In genomic region chr4:128837679-128838078, GRCh38 we compare ENCODE assay signal across 18 cellular contexts. TPM values are rescaled to one million over a fixed set of nuclear protein-coding genes. Genes with fewer than 3 reads are reported as not detected.
DNase-seq lines count a peak whose midpoint lies in the region; ATAC-seq and TF ChIP-seq lines count a peak whose summit lies in the region.
"Had no signal": no experiment of that assay in that cellular context is flagged by ENCODE, and none has a peak within 500 bp of the region (broad histone marks: within the 10 kb centered on the region; RNA-seq: fewer than 3 reads in every experiment).

No MANE protein-coding gene starts in this region.

- H3K27me3 Mint-ChIP-seq in HFFc6 (ENCODE audit: insufficient read depth), result no peaks in the 10 kb centered on the region
- H3K27me3 Mint-ChIP-seq in effector memory CD8-positive, alpha-beta T cell, result no peaks in the 10 kb centered on the region
- H3K27me3 Mint-ChIP-seq: T-cell had no signal

- H3K27me3 ChIP-seq in right cardiac atrium (ENCODE audit: control insufficient read depth, insufficient read depth) (no peaks in the 10 kb centered on the region), uterus (no peaks in the 10 kb centered on the region)
- H3K27me3 ChIP-seq: left lung, pancreas, testis had no signal

- H3K9me3 ChIP-seq in right cardiac atrium (ENCODE audit: control insufficient read depth, low read length) (no peaks in the 10 kb centered on the region), uterus (no peaks in the 10 kb centered on the region)
- H3K9me3 ChIP-seq: left lung, pancreas, testis had no signal

- no peak for ATAC-seq in right cardiac atrium
- no peak for ATAC-seq in Right ventricle myocardium superior (ENCODE audit: poor library complexity)
- ATAC-seq in effector memory CD8-positive, alpha-beta T cell (replicated peaks), result no peak
- ATAC-seq in HG02763 (IDR thresholded peaks at IDR 0.05; ENCODE audit: unreplicated experiment), result no peak
- ATAC-seq: left lung, pancreas, T-cell had no signal

- peak overlapping the region; percentile 64; the same call in 1 of the 2 replicates for H3K4me3 Mint-ChIP-seq in HFFc6
- no peak overlapping the region for H3K4me3 Mint-ChIP-seq in effector memory CD8-positive, alpha-beta T cell
- H3K4me3 Mint-ChIP-seq: T-cell had no signal

- no peaks in the 10 kb centered on the region for H3K9me3 Mint-ChIP-seq in HFFc6
- H3K9me3 Mint-ChIP-seq in effector memory CD8-positive, alpha-beta T cell, result no peaks in the 10 kb centered on the region
- H3K9me3 Mint-ChIP-seq: T-cell had no signal

- peaks cover 35% of the 10 kb centered on the region for H3K36me3 Mint-ChIP-seq in HFFc6 (ENCODE audit: low read depth)
- peaks cover 39% of the 10 kb centered on the region for H3K36me3 Mint-ChIP-seq in effector memory CD8-positive, alpha-beta T cell (ENCODE audit: insufficient read depth)

- no peak for DNase-seq in right cardiac atrium
- DNase-seq in Right ventricle myocardium superior, result no peak
- DNase-seq in HFFc6, result no peak
- DNase-seq in effector memory CD8-positive, alpha-beta T cell, result no peak
- no peak for DNase-seq in stimulated activated CD4-positive, alpha-beta T cell treated with anti-CD3 and anti-CD28 coated beads, Interleukin-4, amount 100 ng/mL, for 24 hours
- DNase-seq in uterus, result no peak
- no peak for DNase-seq in occipital lobe (lab: John Stamatoyannopoulos, UW)
- DNase-seq: activated gamma-delta T cell treated with Interleukin-2 at 50 U/mL for 16 hours; foreskin melanocyte; GF-D8; HCEC 1CT; left lung; pancreas; stimulated activated CD4-positive, alpha-beta T cell treated with anti-CD3 and anti-CD28 coated beads, Interleukin-2, amount 100 ng/mL, for 48 hours; T-cell; testis had no signal

- peaks cover 30% of the 10 kb centered on the region for H3K4me1 Mint-ChIP-seq in HFFc6 (ENCODE audit: low read depth)
- H3K4me1 Mint-ChIP-seq in effector memory CD8-positive, alpha-beta T cell (ENCODE audit: low read depth in 2 of 2), result peaks cover 43 to 52% of the 10 kb centered on the region in 2 donors

- intact Hi-C loops in right cardiac atrium (cut with DNase I), result no loop called here
- intact Hi-C loops in Right ventricle myocardium superior (cut with DNase I), result no loop called here
- intact Hi-C loops in uterus (cut with DNase I; ENCODE audit: low total_unique reads), result no loop called here

- H3K36me3 ChIP-seq in uterus, result no peaks in the 10 kb centered on the region
- H3K36me3 ChIP-seq: left lung had no signal

- TF ChIP-seq CTCF in HFFc6 (IDR thresholded peaks at IDR 0.05) (no peak), uterus (IDR thresholded peaks at IDR 0.05) (no peak)

- TF ChIP-seq POLR2A in uterus (IDR thresholded peaks at IDR 0.05), result no peak

- no peak overlapping the region for H3K4me3 ChIP-seq in right cardiac atrium (ENCODE audit: low read length)
- H3K4me3 ChIP-seq in uterus, result no peak overlapping the region
- H3K4me3 ChIP-seq: left lung, pancreas, testis had no signal

- H3K4me1 ChIP-seq in right cardiac atrium (ENCODE audit: control insufficient read depth, insufficient read depth, low read length) (peaks cover 18% of the 10 kb centered on the region), uterus (no peaks in the 10 kb centered on the region)

- H3K27ac ChIP-seq in right cardiac atrium (ENCODE audit: low read length), result peak overlapping the region; percentile 79
- H3K27ac ChIP-seq in uterus, result no peak overlapping the region
- H3K27ac ChIP-seq: left lung, pancreas, testis, VCaP had no signal

- peak overlapping the region; percentile 59 for H3K27ac Mint-ChIP-seq in HFFc6
- peak overlapping the region; percentile 53 to 78 for H3K27ac Mint-ChIP-seq in effector memory CD8-positive, alpha-beta T cell
- H3K27ac Mint-ChIP-seq: T-cell had no signal

- WGBS in right cardiac atrium, result 84% methylated on average over 3 of the region's 3 CpGs

RNA-seq across cellular contexts. Expression of gene JADE1, which starts 28.2 kb away (rescaled TPM):
- total RNA-seq in right cardiac atrium (10 to 100 TPM; 24.0 to 41.0 (median 26.7) TPM), Right ventricle myocardium superior (26.0 TPM), uterus (10 to 100 TPM; 18.7 to 50.2 (median 35.7) TPM), occipital lobe (44.3 TPM)
- polyA plus RNA-seq in right cardiac atrium, result 13.9 TPM
- 10 to 100 TPM; 23.2 to 32.4 (median 26.6) TPM for total RNA-seq in HFFc6 (2021; fragmentation: NEBNext Ultra II Directional; extraction: Animal tissue kit (Norgen Biotek cat#: 25700))
